ENCODE assay signal across 8 cellular contexts in the genomic region with DNA sequence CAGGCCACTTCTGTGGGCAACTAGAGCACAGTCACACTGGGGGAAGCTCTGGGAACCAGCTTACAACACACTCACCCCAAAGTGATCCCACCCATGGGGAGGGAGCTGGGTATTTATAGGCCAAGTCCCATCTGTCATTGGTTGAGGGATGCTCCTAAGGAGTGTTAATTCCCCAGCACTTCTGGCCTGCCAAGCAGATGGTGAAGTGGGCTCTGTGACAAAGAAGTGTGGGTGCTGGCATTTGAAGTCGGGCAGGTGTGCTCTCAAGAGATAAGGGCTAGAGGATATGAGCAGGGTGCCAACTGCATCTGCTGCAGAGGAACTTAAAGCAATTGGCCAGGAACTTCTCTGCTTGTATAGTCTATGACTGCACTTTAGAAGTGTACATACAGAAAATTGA. TPM values are rescaled to one million over a fixed set of nuclear protein-coding genes. Genes with fewer than 3 reads are reported as not detected.
"Had no signal": no experiment of that assay in that cellular context is flagged by ENCODE, and none has a peak within 500 bp of the region (broad histone marks: within the 10 kb centered on the region; RNA-seq: fewer than 3 reads in every experiment).

No MANE protein-coding gene starts in this region.

- DNase-seq: activated B cell treated with CpG ODN at 0.5 μM for 24 hours; activated CD4-positive, alpha-beta T cell treated with anti-CD3 and anti-CD28 coated beads, Interleukin-2, amount 10 ng/mL, durations not matched to agents 24 days and 14 days; activated naive CD4-positive, alpha-beta T cell treated with anti-CD3 and anti-CD28 coated beads, Interleukin-2, amount 10 ng/mL, durations not matched to agents 7 days and 5 days; cortex of kidney; effector memory CD4-positive, alpha-beta T cell; retina; stimulated activated CD4-positive, alpha-beta T cell treated with anti-CD3 and anti-CD28 coated beads, Interleukin-4, amount 100 ng/mL, for 4 hours had no signal

RNA-seq across cellular contexts. Expression of a gene that starts 30.9 kb away (rescaled TPM):
- total RNA-seq: activated CD4-positive, alpha-beta T cell treated with anti-CD3 and anti-CD28 coated beads, Interleukin-2, amount 10 ng/mL, durations not matched to agents 24 days and 14 days; fibroblast of lung had no signal
